In genomic region chr6:45378324-45378926, GRCh38 we compare ENCODE assay signal across 1 cellular context.
TF ChIP-seq lines count a peak whose summit lies in the region.

No MANE protein-coding gene starts in this region.

TF ChIP-seq in K562, 482 proteins besides CTCF, POLR2A, EP300 and RAD21 (continued from another document and continues in another):
- TF ChIP-seq, protein P1, sequence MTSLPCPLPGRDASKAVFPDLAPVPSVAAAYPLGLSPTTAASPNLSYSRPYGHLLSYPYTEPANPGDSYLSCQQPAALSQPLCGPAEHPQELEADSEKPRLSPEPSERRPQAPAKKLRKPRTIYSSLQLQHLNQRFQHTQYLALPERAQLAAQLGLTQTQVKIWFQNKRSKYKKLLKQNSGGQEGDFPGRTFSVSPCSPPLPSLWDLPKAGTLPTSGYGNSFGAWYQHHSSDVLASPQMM (CRISPR knock-in tag; IDR thresholded peaks at IDR 0.05) = no peak
- TF ChIP-seq, protein P2, sequence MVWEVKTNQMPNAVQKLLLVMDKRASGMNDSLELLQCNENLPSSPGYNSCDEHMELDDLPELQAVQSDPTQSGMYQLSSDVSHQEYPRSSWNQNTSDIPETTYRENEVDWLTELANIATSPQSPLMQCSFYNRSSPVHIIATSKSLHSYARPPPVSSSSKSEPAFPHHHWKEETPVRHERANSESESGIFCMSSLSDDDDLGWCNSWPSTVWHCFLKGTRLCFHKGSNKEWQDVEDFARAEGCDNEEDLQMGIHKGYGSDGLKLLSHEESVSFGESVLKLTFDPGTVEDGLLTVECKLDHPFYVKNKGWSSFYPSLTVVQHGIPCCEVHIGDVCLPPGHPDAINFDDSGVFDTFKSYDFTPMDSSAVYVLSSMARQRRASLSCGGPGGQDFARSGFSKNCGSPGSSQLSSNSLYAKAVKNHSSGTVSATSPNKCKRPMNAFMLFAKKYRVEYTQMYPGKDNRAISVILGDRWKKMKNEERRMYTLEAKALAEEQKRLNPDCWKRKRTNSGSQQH (CRISPR knock-in tag; IDR thresholded peaks at IDR 0.05) = 0 out of 2 replicates have a peak, but pooled peaks have one; percentile 66
- TF ChIP-seq XRCC5 (IDR thresholded peaks at IDR 0.05; ENCODE audit: low read depth, low read length) = no peak
- no peak for TF ChIP-seq C11orf30 (IDR thresholded peaks at IDR 0.05; ENCODE audit: low read depth)
- TF ChIP-seq ZBTB9 (CRISPR knock-in tag; IDR thresholded peaks at IDR 0.05) = 0 out of 2 replicates have a peak, but pooled peaks have one; percentile 53
- TF ChIP-seq SMC3 (conservative IDR thresholded peaks at IDR 0.05; ENCODE audit: insufficient read depth, low read depth, low read length) = no peak
- TF ChIP-seq SMARCC2 (IDR thresholded peaks at IDR 0.05; ENCODE audit: low read depth) = peak; percentile 50; the same call in 1 of the 2 replicates
- no peak for TF ChIP-seq ARHGAP35 (IDR thresholded peaks at IDR 0.05; ENCODE audit: partially characterized antibody)
- TF ChIP-seq NR0B1 (IDR thresholded peaks at IDR 0.05; ENCODE audit: partially characterized antibody) = no peak
- TF ChIP-seq NRF1 (conservative IDR thresholded peaks at IDR 0.05 in 1 of 2, IDR thresholded peaks at IDR 0.05 in 1 of 2) = no peak
- TF ChIP-seq SMARCE1 (IDR thresholded peaks at IDR 0.05) = peak; percentile 28; the same call in 1 of the 2 replicates
- no peak for TF ChIP-seq CBFA2T2 (conservative IDR thresholded peaks at IDR 0.05)
- TF ChIP-seq U2AF2 (optimal IDR thresholded peaks at IDR 0.05; ENCODE audit: low read depth, low read length) = no peak
- peak; percentile 18 for TF ChIP-seq NBN (IDR thresholded peaks at IDR 0.05; ENCODE audit: low read depth)
- no peak for TF ChIP-seq SMAD1 (IDR thresholded peaks at IDR 0.05; ENCODE audit: low read depth, low read length, partially characterized antibody)
- TF ChIP-seq HNRNPL (IDR thresholded peaks at IDR 0.05; ENCODE audit: low read depth, low read length) = no peak
- TF ChIP-seq ETV1 (tag; conservative IDR thresholded peaks at IDR 0.05; ENCODE audit: low read depth) = 0 out of 2 replicates have a peak, but pooled peaks have one; percentile 6
- TF ChIP-seq IRF2 (CRISPR knock-in tag; IDR thresholded peaks at IDR 0.05) = no peak
- no peak for TF ChIP-seq RBM22 (IDR thresholded peaks at IDR 0.05; ENCODE audit: low read depth, low read length, poor library complexity, severe bottlenecking)
- TF ChIP-seq CHCHD3 (CRISPR knock-in tag; IDR thresholded peaks at IDR 0.05) = no peak
- no peak for TF ChIP-seq ZNF668 (CRISPR knock-in tag; IDR thresholded peaks at IDR 0.05)
- TF ChIP-seq, protein P3, sequence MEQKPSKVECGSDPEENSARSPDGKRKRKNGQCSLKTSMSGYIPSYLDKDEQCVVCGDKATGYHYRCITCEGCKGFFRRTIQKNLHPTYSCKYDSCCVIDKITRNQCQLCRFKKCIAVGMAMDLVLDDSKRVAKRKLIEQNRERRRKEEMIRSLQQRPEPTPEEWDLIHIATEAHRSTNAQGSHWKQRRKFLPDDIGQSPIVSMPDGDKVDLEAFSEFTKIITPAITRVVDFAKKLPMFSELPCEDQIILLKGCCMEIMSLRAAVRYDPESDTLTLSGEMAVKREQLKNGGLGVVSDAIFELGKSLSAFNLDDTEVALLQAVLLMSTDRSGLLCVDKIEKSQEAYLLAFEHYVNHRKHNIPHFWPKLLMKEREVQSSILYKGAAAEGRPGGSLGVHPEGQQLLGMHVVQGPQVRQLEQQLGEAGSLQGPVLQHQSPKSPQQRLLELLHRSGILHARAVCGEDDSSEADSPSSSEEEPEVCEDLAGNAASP (IDR thresholded peaks at IDR 0.05) = no peak
- TF ChIP-seq DNMT1 (IDR thresholded peaks at IDR 0.05) = no peak
- TF ChIP-seq ATF1 (CRISPR knock-in tag; IDR thresholded peaks at IDR 0.05) = no peak
- peak; percentile 6; the same call in 1 of the 2 replicates for TF ChIP-seq ATF1 (tag; IDR thresholded peaks at IDR 0.05)
- TF ChIP-seq DIDO1 (tag; IDR thresholded peaks at IDR 0.05; ENCODE audit: low read depth) = no peak
- TF ChIP-seq CC2D1A (IDR thresholded peaks at IDR 0.05) = peak; percentile 33; the same call in 1 of the 2 replicates
- no peak for TF ChIP-seq TCF3 (CRISPR knock-in tag; IDR thresholded peaks at IDR 0.05)
- TF ChIP-seq TCF7L2 (IDR thresholded peaks at IDR 0.05; ENCODE audit: low read depth, low read length) = no peak
- no peak; the same call in 1 of the 2 replicates for TF ChIP-seq MTA3 (IDR thresholded peaks at IDR 0.05; ENCODE audit: borderline replicate concordance)
- peak; percentile 44 for TF ChIP-seq ZNF512 (tag; IDR thresholded peaks at IDR 0.05)
- no peak for TF ChIP-seq ZBTB7A (IDR thresholded peaks at IDR 0.05; ENCODE audit: borderline replicate concordance, control insufficient read depth, low read depth, low read length)
- TF ChIP-seq XRCC4 (IDR thresholded peaks at IDR 0.05; ENCODE audit: extremely low read depth, insufficient read depth, insufficient read length) = no peak
- TF ChIP-seq MEIS2 (IDR thresholded peaks at IDR 0.05; ENCODE audit: partially characterized antibody) = no peak
- TF ChIP-seq NELFE (IDR thresholded peaks at IDR 0.05; ENCODE audit: insufficient read depth, insufficient read length) = no peak
- no peak for TF ChIP-seq PKNOX1 (IDR thresholded peaks at IDR 0.05)
- TF ChIP-seq YBX1 (IDR thresholded peaks at IDR 0.05) = no peak
- TF ChIP-seq TAF15 (IDR thresholded peaks at IDR 0.05; ENCODE audit: low read depth, low read length) = no peak
- no peak for TF ChIP-seq MXI1 (IDR thresholded peaks at IDR 0.05; ENCODE audit: low read depth, low read length)
- TF ChIP-seq ZNF584 (CRISPR knock-in tag; IDR thresholded peaks at IDR 0.05; ENCODE audit: low read depth) = 0 out of 2 replicates have a peak, but pooled peaks have one; percentile 44
- no peak for TF ChIP-seq ZNF785 (CRISPR knock-in tag; IDR thresholded peaks at IDR 0.05)
- TF ChIP-seq L3MBTL2 (IDR thresholded peaks at IDR 0.05) = peak; percentile 68
- TF ChIP-seq RFX5 (IDR thresholded peaks at IDR 0.05; ENCODE audit: low read depth, low read length) = no peak
- no peak for TF ChIP-seq FIP1L1 (IDR thresholded peaks at IDR 0.05; ENCODE audit: low read depth, low read length, poor library complexity, severe bottlenecking)
- no peak for TF ChIP-seq ELF2 (CRISPR knock-in tag; IDR thresholded peaks at IDR 0.05)
- no peak for TF ChIP-seq KAT2B (IDR thresholded peaks at IDR 0.05; ENCODE audit: low read depth, low read length)
- peak; percentile 58 for TF ChIP-seq SMARCA4 (IDR thresholded peaks at IDR 0.05)
- TF ChIP-seq SETDB1 (IDR thresholded peaks at IDR 0.05; ENCODE audit: low read length) = no peak
- TF ChIP-seq MEF2D (tag; conservative IDR thresholded peaks at IDR 0.05; ENCODE audit: low read depth) = no peak
- TF ChIP-seq ELF4 (CRISPR knock-in tag; IDR thresholded peaks at IDR 0.05) = no peak
- no peak for TF ChIP-seq HLTF (IDR thresholded peaks at IDR 0.05)
- TF ChIP-seq HINFP (tag; conservative IDR thresholded peaks at IDR 0.05; ENCODE audit: low read depth) = no peak
- TF ChIP-seq SRSF9 (IDR thresholded peaks at IDR 0.05; ENCODE audit: borderline replicate concordance, low read depth, low read length) = no peak
- TF ChIP-seq PRPF4 (IDR thresholded peaks at IDR 0.05; ENCODE audit: insufficient read depth, low read depth, low read length, poor library complexity, severe bottlenecking) = no peak
- TF ChIP-seq IRF9 (tag; IDR thresholded peaks at IDR 0.05) = no peak
- no peak for TF ChIP-seq ZNF830 (CRISPR knock-in tag; IDR thresholded peaks at IDR 0.05)
- TF ChIP-seq ELK3 (CRISPR knock-in tag; IDR thresholded peaks at IDR 0.05) = no peak
- TF ChIP-seq IRF1 (CRISPR knock-in tag; IDR thresholded peaks at IDR 0.05; ENCODE audit: borderline replicate concordance) = no peak
- no peak for TF ChIP-seq ZNF175 (CRISPR knock-in tag; IDR thresholded peaks at IDR 0.05; ENCODE audit: low read depth)
- TF ChIP-seq ZNF644 (tag; IDR thresholded peaks at IDR 0.05; ENCODE audit: low read depth) = no peak
- TF ChIP-seq JUNB (CRISPR knock-in tag; conservative IDR thresholded peaks at IDR 0.05) = no peak
- TF ChIP-seq ATF7 (IDR thresholded peaks at IDR 0.05) = no peak; the same call in 1 of the 2 replicates
- TF ChIP-seq SRF (CRISPR knock-in tag; IDR thresholded peaks at IDR 0.05) = no peak; a peak in 1 of 4 replicates
